ENCODE assay signal across 7 cellular contexts in genomic region chr1:39575191-39576015, GRCh38. TPM values are rescaled to one million over a fixed set of nuclear protein-coding genes. Genes with fewer than 3 reads are reported as not detected.
DNase-seq lines count a peak whose midpoint lies in the region; ATAC-seq, FAIRE-seq and TF ChIP-seq lines count a peak whose summit lies in the region.

No MANE protein-coding gene starts in this region.

- H2AFZ ChIP-seq in HepG2 (ENCODE audit: low read length), result no peak overlapping the region

- peaks cover 57% of the 10 kb centered on the region for H3K79me2 ChIP-seq in HepG2 (ENCODE audit: insufficient read depth, low read length)

- TF ChIP-seq CTCF in coronary artery (IDR thresholded peaks at IDR 0.05), result no peak
- TF ChIP-seq CTCF in HepG2 (CRISPR knock-in tag; IDR thresholded peaks at IDR 0.05), result no peak

- TF ChIP-seq RAD21 in HepG2 (CRISPR knock-in tag; IDR thresholded peaks at IDR 0.05), result no peak

- H3K27ac ChIP-seq in coronary artery (peak overlapping the region; percentile 74 to 88), HepG2 (ENCODE audit: extremely low read length, insufficient read depth, low read length) (peak overlapping the region; percentile 80)

- peak overlapping the region; percentile 90 for H3K4me3 Mint-ChIP-seq in activated CD4-positive, alpha-beta T cell treated with anti-CD3 and anti-CD28 coated beads for 36 hours

- H3K36me3 Mint-ChIP-seq in activated CD4-positive, alpha-beta T cell treated with anti-CD3 and anti-CD28 coated beads for 36 hours (ENCODE audit: low read depth), result peaks cover 51% of the 10 kb centered on the region

- peak; percentile 28 to 36; a peak in 1 of 4 replicates for TF ChIP-seq POLR2A in HepG2 (IDR thresholded peaks at IDR 0.05; ENCODE audit: insufficient read depth in 1 of 2, low read depth in 2 of 2, low read length in 2 of 2)

- DNase-seq in GM19239 (ENCODE audit: insufficient read length, low spot score) (no peak), NCI-H1105 treated with DMSO at 0.1 percent for 48 hours (lab: John Stamatoyannopoulos, UW) (peak; percentile 23), coronary artery (ENCODE audit: low spot score) (peak; percentile 88), HepG2 (ENCODE audit: low spot score) (peak; percentile 16)
- DNase-seq in activated CD4-positive, alpha-beta T cell treated with anti-CD3 and anti-CD28 coated beads for 36 hours, result peak; percentile 69
- peak; percentile 39 to 63 for DNase-seq in stimulated activated CD4-positive, alpha-beta T cell treated with anti-CD3 and anti-CD28 coated beads, Interleukin-4, amount 100 ng/mL, for 4 hours

- H3K4me3 ChIP-seq in coronary artery (peak overlapping the region; percentile 93), HepG2 (replicated peaks in 1 of 3; ENCODE audit: insufficient read depth in 1 of 3, low read depth in 2 of 3, low read length in 3 of 3) (peak overlapping the region; percentile 86 to 99 (median 95))

- no peak for TF ChIP-seq EP300 in HepG2 (IDR thresholded peaks at IDR 0.05; ENCODE audit: low read depth in 2 of 2, low read length in 2 of 2)
- TF ChIP-seq EP300 in HepG2 (CRISPR knock-in tag; IDR thresholded peaks at IDR 0.05; ENCODE audit: borderline replicate concordance), result no peak

- H3K27me3 ChIP-seq in HepG2 (ENCODE audit: control insufficient read depth in 1 of 2, insufficient read depth in 2 of 2, low read length in 2 of 2), result no peaks in the 10 kb centered on the region; a peak in 1 of 5 replicates

- POLR2A ChIA-PET in activated CD4-positive, alpha-beta T cell treated with anti-CD3 and anti-CD28 coated beads for 36 hours (lab: Charles Lee), result interaction anchor here (0.6 to 1.6 kb wide), 6 partner anchors 14 to 703 kb away, joined by 3 to 6 read pairs (median 4); no protein-coding TSS in a partner anchor
- POLR2A ChIA-PET in HepG2 (lab: Yijun Ruan, JAX), result interaction anchor here (0.8 to 1.3 kb wide), 3 partner anchors 163 to 465 kb away, joined by 3 to 4 read pairs (median 3); partner anchors contain the start of genes CAP1 and PPIE

- peaks cover 44% of the 10 kb centered on the region for H4K20me1 ChIP-seq in HepG2 (ENCODE audit: insufficient read depth, low read length)

- CTCF ChIA-PET in activated CD4-positive, alpha-beta T cell treated with anti-CD3 and anti-CD28 coated beads for 36 hours (lab: Charles Lee), result interaction anchor here (0.6 to 1.3 kb wide), 10 partner anchors 9 to 166 kb away, joined by 3 to 4 read pairs (median 3); no protein-coding TSS in a partner anchor
- CTCF ChIA-PET in HepG2 (lab: Yijun Ruan, JAX; ENCODE audit: low intra/inter-chr PET ratio, low total read pairs), result no interaction called here

- H3K9me3 ChIP-seq in HepG2 (ENCODE audit: low read length), result no peaks in the 10 kb centered on the region

- H3K9me3 Mint-ChIP-seq in activated CD4-positive, alpha-beta T cell treated with anti-CD3 and anti-CD28 coated beads for 36 hours (ENCODE audit: low read depth), result no peaks in the 10 kb centered on the region

- no TSS peak for BruUV-seq in HepG2 (replicated peaks; lab: Mats Ljungman, UMichigan)

- intact Hi-C loops in activated CD4-positive, alpha-beta T cell treated with anti-CD3 and anti-CD28 coated beads for 36 hours (cut with DNase I, micrococcal nuclease), result loop anchor here in 1 of 2 experiments (1.0 to 10.0 kb wide), 10 partner anchors 16 to 1881 kb away; partner anchors contain the start of genes AKIRIN1, CAP1, CDCA8 and MYCBP
- intact Hi-C loops in HepG2 (cut with micrococcal nuclease; ENCODE audit: unreplicated experiment), result loop anchor here (5.0 kb wide), 1 partner anchor 713 kb away; no protein-coding TSS in a partner anchor

- peak overlapping the region; percentile 95 for H3K9ac ChIP-seq in HepG2 (ENCODE audit: insufficient read depth, low read depth, low read length)

- H3K27me3 Mint-ChIP-seq in activated CD4-positive, alpha-beta T cell treated with anti-CD3 and anti-CD28 coated beads for 36 hours, result no peaks in the 10 kb centered on the region

- peak; percentile 60 for FAIRE-seq in GM19239 (lab: Jason Lieb, UNC)
- no peak for FAIRE-seq in HepG2 (lab: Jason Lieb, UNC)

- H3K4me1 ChIP-seq in HepG2 (ENCODE audit: insufficient read depth, low read length), result peaks cover 44% of the 10 kb centered on the region

- WGBS in HepG2 (ENCODE audit: low lambda C conversion rate), result 2% methylated on average over 20 of the region's 48 CpGs

- H3K27ac Mint-ChIP-seq in activated CD4-positive, alpha-beta T cell treated with anti-CD3 and anti-CD28 coated beads for 36 hours, result peak overlapping the region; percentile 90

- peaks cover 11 to 34% of the 10 kb centered on the region in 2 experiments for H3K36me3 ChIP-seq in HepG2 (replicated peaks in 1 of 2; ENCODE audit: control insufficient read depth in 1 of 2, insufficient read depth in 2 of 2, low read length in 2 of 2)

- in situ Hi-C loops in HepG2 (cut with HindIII; ENCODE audit: extremely low pct_ligation_motif_present, low pct_unique_long_range_greater_than_20kb), result no loop called here

- H3K4me1 Mint-ChIP-seq in activated CD4-positive, alpha-beta T cell treated with anti-CD3 and anti-CD28 coated beads for 36 hours, result peaks cover 42% of the 10 kb centered on the region

- ATAC-seq in activated CD4-positive, alpha-beta T cell treated with anti-CD3 and anti-CD28 coated beads for 36 hours, result peak; percentile 40
- ATAC-seq in HepG2 (peak; percentile 47), GM19467 (IDR thresholded peaks at IDR 0.05; ENCODE audit: unreplicated experiment) (no peak)

- H3K4me2 ChIP-seq in HepG2 (ENCODE audit: low read depth, low read length), result peak overlapping the region; percentile 98

TF ChIP-seq in HepG2, 621 proteins besides CTCF, POLR2A, EP300 and RAD21 (continues in another document):
- TF ChIP-seq XRCC5 (optimal IDR thresholded peaks at IDR 0.05; ENCODE audit: low read length) (no peak), ZNF264 (CRISPR knock-in tag; IDR thresholded peaks at IDR 0.05) (no peak), ZBTB14 (CRISPR knock-in tag; IDR thresholded peaks at IDR 0.05) (no peak), ADNP (CRISPR knock-in tag; IDR thresholded peaks at IDR 0.05) (no peak), GLMP (CRISPR knock-in tag; IDR thresholded peaks at IDR 0.05; ENCODE audit: borderline replicate concordance) (no peak), SP140L (CRISPR knock-in tag; IDR thresholded peaks at IDR 0.05; ENCODE audit: borderline replicate concordance) (no peak), ZNF768 (CRISPR knock-in tag; IDR thresholded peaks at IDR 0.05) (0 out of 2 replicates have a peak, but pooled peaks have one; percentile 15), DNMT1 (CRISPR knock-in tag; IDR thresholded peaks at IDR 0.05) (no peak), SRSF1 (optimal IDR thresholded peaks at IDR 0.05; ENCODE audit: low read depth, low read length) (no peak), SYNCRIP (IDR thresholded peaks at IDR 0.05; ENCODE audit: insufficient read depth, low read depth, low read length) (no peak), PRPF4 (IDR thresholded peaks at IDR 0.05; ENCODE audit: low read depth, low read length, poor library complexity, severe bottlenecking) (no peak), RBM39 (IDR thresholded peaks at IDR 0.05; ENCODE audit: low read depth, low read length, poor library complexity, severe bottlenecking) (peak; percentile 14), PHF21A (CRISPR knock-in tag; IDR thresholded peaks at IDR 0.05) (no peak), SOX6 (IDR thresholded peaks at IDR 0.05) (no peak), SOX6 (CRISPR knock-in tag; IDR thresholded peaks at IDR 0.05) (no peak)

RNA-seq across cellular contexts. Expression of gene PABPC4, which starts 1.2 kb away (rescaled TPM):
- 100 to 1,000 TPM; 322 to 330 TPM for total RNA-seq in activated CD4-positive, alpha-beta T cell treated with anti-CD3 and anti-CD28 coated beads for 36 hours
- total RNA-seq in HepG2 (2016; rRNA removed; fragmentation: Illumina TruSeq; extraction: Trizol), result 111 and 117 TPM in 2 replicates
- 101 TPM in 2 replicates for total RNA-seq in HepG2 (2016; cell fraction: cytosol; rRNA removed; fragmentation: Illumina TruSeq; extraction: Trizol; ENCODE audit: low read depth)
- total RNA-seq in HepG2 (2016; cell fraction: insoluble cytoplasmic fraction; rRNA removed; fragmentation: Illumina TruSeq; extraction: Trizol), result 102 and 113 TPM in 2 replicates
- 155 and 172 TPM in 2 replicates for total RNA-seq in HepG2 (2016; cell fraction: membrane; rRNA removed; fragmentation: Illumina TruSeq; extraction: Trizol)
- total RNA-seq in HepG2 (2016; cell fraction: nucleus; rRNA removed; fragmentation: Illumina TruSeq; extraction: Trizol), result 154 and 190 TPM in 2 replicates
- 74.9 and 85.0 TPM in 2 replicates for polyA plus RNA-seq in HepG2 (2011; rRNA removed)
- 38.5 and 48.3 TPM in 2 replicates for polyA plus RNA-seq in HepG2 (2011; cell fraction: cytosol; rRNA removed)
- 295 and 298 TPM in 2 replicates for polyA plus RNA-seq in HepG2 (2011; cell fraction: nucleus; rRNA removed)
- 127 and 129 TPM in 2 replicates for polyA plus RNA-seq in HepG2 (2012)
- 94.4 and 97.7 TPM in 2 replicates for polyA plus RNA-seq in HepG2 (2016; cell fraction: cytosol; fragmentation: Illumina TruSeq; extraction: Trizol; ENCODE audit: low read depth)
- 152 and 164 TPM in 2 replicates for polyA plus RNA-seq in HepG2 (2016; cell fraction: insoluble cytoplasmic fraction; fragmentation: Illumina TruSeq; extraction: Trizol; ENCODE audit: low read depth)
- 159 and 192 TPM in 2 replicates for polyA plus RNA-seq in HepG2 (2016; cell fraction: membrane; fragmentation: Illumina TruSeq; extraction: Trizol; ENCODE audit: low read depth)
- polyA plus RNA-seq in HepG2 (2016; cell fraction: nucleus; fragmentation: Illumina TruSeq; extraction: Trizol; ENCODE audit: insufficient read depth, low read depth), result 441 and 444 TPM in 2 replicates
- 173 and 261 TPM in 2 replicates for polyA minus RNA-seq in HepG2 (2011; rRNA and poly(A)+ RNA removed; ENCODE audit: low replicate concordance)
- polyA minus RNA-seq in HepG2 (2011; cell fraction: cytosol; rRNA and poly(A)+ RNA removed), result 69.5 and 79.1 TPM in 2 replicates
- 148 and 157 TPM in 2 replicates for polyA minus RNA-seq in HepG2 (2011; cell fraction: nucleus; rRNA and poly(A)+ RNA removed)
